Comparison of ENCODE assay signal across 7 cellular contexts in the genomic region with DNA sequence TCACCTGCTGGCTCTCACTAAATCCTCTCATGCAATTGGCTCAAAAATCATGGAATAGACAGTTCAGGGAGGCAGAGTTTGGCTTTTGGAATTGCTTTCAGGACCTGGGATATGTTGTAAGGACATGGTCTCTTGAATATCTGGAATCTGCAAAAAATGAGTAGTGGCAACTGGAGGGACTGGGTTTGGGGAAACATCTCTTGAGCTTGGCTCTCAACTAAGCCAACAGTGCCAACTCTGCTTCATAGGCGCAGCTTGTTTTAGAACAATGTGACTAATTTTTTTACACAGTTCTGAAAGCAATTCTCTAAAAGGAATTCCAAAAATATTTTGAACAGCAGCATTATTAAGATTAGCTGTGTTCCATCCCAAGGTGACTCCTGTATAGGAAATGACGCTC.
"Had no signal": no experiment of that assay in that cellular context is flagged by ENCODE, and none has a peak within 500 bp of the region (broad histone marks: within the 10 kb centered on the region; RNA-seq: fewer than 3 reads in every experiment).

No MANE protein-coding gene starts in this region.

- H3K36me3 ChIP-seq: HAP-1 had no signal

- H3K27ac ChIP-seq: GM23248, HL-60 had no signal

- DNase-seq: GM23248, GOT3, H7, HFFc6, KBM-7 had no signal

- H3K4me3 ChIP-seq: GM23248, HAP-1 had no signal

- H3K4me1 ChIP-seq: HAP-1 had no signal

- H3K9me3 ChIP-seq: HAP-1 had no signal
